ENCODE assay signal across 1 cellular context in genomic region chr12:47818701-47819543, GRCh38.
TF ChIP-seq lines count a peak whose summit lies in the region.

No MANE protein-coding gene starts in this region.

TF ChIP-seq in K562, 482 proteins besides CTCF, POLR2A, EP300 and RAD21 (continued from another document and continues in another):
- TF ChIP-seq ETS1 (conservative IDR thresholded peaks at IDR 0.05; ENCODE audit: control insufficient read depth, low read depth, low read length) (0 out of 2 replicates have a peak, but pooled peaks have one; percentile 16), NRF1 (conservative IDR thresholded peaks at IDR 0.05 in 1 of 2, IDR thresholded peaks at IDR 0.05 in 1 of 2) (peak in 1 of 2 experiments; percentile 6; a peak in 2 of 4 replicates), ZNF592 (IDR thresholded peaks at IDR 0.05) (peak; percentile 40; the same call in 1 of the 2 replicates), ZFX (CRISPR knock-in tag; IDR thresholded peaks at IDR 0.05) (peak; percentile 60), CC2D1A (IDR thresholded peaks at IDR 0.05) (no peak), JUND (IDR thresholded peaks at IDR 0.05; ENCODE audit: borderline replicate concordance, low read depth, low read length) (0 out of 2 replicates have a peak, but pooled peaks have one; percentile 15), JUND (tag; IDR thresholded peaks at IDR 0.05; ENCODE audit: borderline replicate concordance, low read depth, low read length) (no peak), EGR1 (conservative IDR thresholded peaks at IDR 0.05) (peak; percentile 49), ILF3 (IDR thresholded peaks at IDR 0.05; ENCODE audit: borderline replicate concordance) (no peak), MAZ (CRISPR knock-in tag; conservative IDR thresholded peaks at IDR 0.05 in 1 of 2, IDR thresholded peaks at IDR 0.05 in 1 of 2) (peak; percentile 75 to 91), ZBTB26 (CRISPR knock-in tag; IDR thresholded peaks at IDR 0.05) (no peak), DACH1 (IDR thresholded peaks at IDR 0.05; ENCODE audit: partially characterized antibody) (no peak), EZH2 (IDR thresholded peaks at IDR 0.05; ENCODE audit: borderline replicate concordance, low read depth, low read length) (no peak), LARP7 (IDR thresholded peaks at IDR 0.05) (no peak), ZNF589 (CRISPR knock-in tag; IDR thresholded peaks at IDR 0.05; ENCODE audit: low read depth) (0 out of 2 replicates have a peak, but pooled peaks have one; percentile 56), ZNF124 (CRISPR knock-in tag; IDR thresholded peaks at IDR 0.05) (no peak), UBTF (IDR thresholded peaks at IDR 0.05; ENCODE audit: borderline replicate concordance in 1 of 2, low read depth in 2 of 2, low read length in 2 of 2) (peak; percentile 59 to 89; a peak in 2 of 4 replicates), RFX5 (IDR thresholded peaks at IDR 0.05; ENCODE audit: low read depth, low read length) (no peak), XRCC5 (IDR thresholded peaks at IDR 0.05; ENCODE audit: low read depth, low read length) (peak; percentile 36; the same call in 1 of the 2 replicates), ZNF707 (CRISPR knock-in tag; conservative IDR thresholded peaks at IDR 0.05) (no peak), RREB1 (CRISPR knock-in tag; IDR thresholded peaks at IDR 0.05) (peak; percentile 84; the same call in 1 of the 2 replicates), HIVEP1 (CRISPR knock-in tag; IDR thresholded peaks at IDR 0.05) (no peak), ZBTB2 (IDR thresholded peaks at IDR 0.05) (peak; percentile 49; the same call in 1 of the 2 replicates), ZC3H11A (IDR thresholded peaks at IDR 0.05; ENCODE audit: low read depth, low read length) (no peak), ZBTB11 (CRISPR knock-in tag; IDR thresholded peaks at IDR 0.05) (peak in 1 of 3 experiments; percentile 82; a peak in 2 of 6 replicates), ZNF551 (CRISPR knock-in tag; IDR thresholded peaks at IDR 0.05) (no peak), ZBTB7A (IDR thresholded peaks at IDR 0.05; ENCODE audit: borderline replicate concordance, control insufficient read depth, low read depth, low read length) (peak; percentile 86), CXXC5 (CRISPR knock-in tag; IDR thresholded peaks at IDR 0.05) (0 out of 2 replicates have a peak, but pooled peaks have one; percentile 37), ZNF224 (CRISPR knock-in tag; IDR thresholded peaks at IDR 0.05) (no peak), NR2C1 (IDR thresholded peaks at IDR 0.05) (peak; percentile 87), NR2C1 (tag; IDR thresholded peaks at IDR 0.05) (peak; percentile 92), ETS2 (tag; IDR thresholded peaks at IDR 0.05; ENCODE audit: borderline replicate concordance, poor library complexity, severe bottlenecking) (no peak), SMARCE1 (IDR thresholded peaks at IDR 0.05) (0 out of 2 replicates have a peak, but pooled peaks have one; percentile 20), ESRRA (IDR thresholded peaks at IDR 0.05; ENCODE audit: borderline replicate concordance, low read depth) (peak; percentile 30; the same call in 1 of the 2 replicates), CREM (IDR thresholded peaks at IDR 0.05; ENCODE audit: low read depth) (0 out of 2 replicates have a peak, but pooled peaks have one; percentile 31), ZNF740 (CRISPR knock-in tag; IDR thresholded peaks at IDR 0.05) (0 out of 2 replicates have a peak, but pooled peaks have one; percentile 2), ZNF740 (tag; IDR thresholded peaks at IDR 0.05) (0 out of 4 replicates have a peak, but pooled peaks of 1 of the 2 experiments have one; percentile 27), HNRNPLL (IDR thresholded peaks at IDR 0.05; ENCODE audit: low read depth, low read length, poor library complexity, severe bottlenecking) (no peak), ZBTB1 (CRISPR knock-in tag; IDR thresholded peaks at IDR 0.05; ENCODE audit: borderline replicate concordance, low read depth) (no peak), GABPB1 (CRISPR knock-in tag; IDR thresholded peaks at IDR 0.05) (peak; percentile 39; the same call in 1 of the 2 replicates)
